ENCODE assay signal across 8 cellular contexts in genomic region chr2:3379647-3380534, GRCh38. TPM values are rescaled to one million over a fixed set of nuclear protein-coding genes. Genes with fewer than 3 reads are reported as not detected.
A peak's percentile ranks its signal among the peaks of the same experiment; 100 is the strongest.
DNase-seq lines count a peak whose midpoint lies in the region; ATAC-seq and TF ChIP-seq lines count a peak whose summit lies in the region.

TRAPPC12 (plus strand) TSS chr2:3379694; CDS start chr2:3387624, 7,930 bp downstream.

- no peaks in the 10 kb centered on the region for H3K9me3 Mint-ChIP-seq in activated T-helper 2 cell treated with anti-CD3 and anti-CD28 coated beads, Interferon-gamma antibody, Interleukin-2, Interleukin-4, amounts not matched to agents 10 μg/mL and 5 μg/mL and 100 μg/mL, durations not matched to agents 14 hours and 24 hours and 36 hours
- no peaks in the 10 kb centered on the region for H3K9me3 Mint-ChIP-seq in nephron
- no peaks in the 10 kb centered on the region for H3K9me3 Mint-ChIP-seq in stimulated activated naive CD8-positive, alpha-beta T cell treated with anti-CD3 and anti-CD28 coated beads, Interleukin-15, amount 100 ng/mL, for 72 hours

- peak within 1 kb of the TSS; percentile 97 for H3K4me3 ChIP-seq in DOHH2 (ENCODE audit: low read length)
- H3K4me3 ChIP-seq in fibroblast of pulmonary artery (replicated peaks; ENCODE audit: low read depth, low read length), result peak within 1 kb of the TSS; percentile 79

- peak; percentile 87 for DNase-seq in RWPE1 (ENCODE audit: low spot score)
- peak; percentile 91 for DNase-seq in activated T-helper 2 cell treated with anti-CD3 and anti-CD28 coated beads, Interferon-gamma antibody, Interleukin-2, Interleukin-4, amounts not matched to agents 10 μg/mL and 5 μg/mL and 100 μg/mL, durations not matched to agents 14 hours and 24 hours and 36 hours (ENCODE audit: low spot score)
- peak; percentile 82 for DNase-seq in fibroblast of pulmonary artery (ENCODE audit: low read depth)
- DNase-seq in stimulated activated naive CD8-positive, alpha-beta T cell treated with anti-CD3 and anti-CD28 coated beads, Interleukin-15, amount 100 ng/mL, for 72 hours, result peak; percentile 89 to 93

- ATAC-seq in GM21529 (IDR thresholded peaks at IDR 0.05; ENCODE audit: unreplicated experiment), result peak; percentile 75
- ATAC-seq in stimulated activated naive CD8-positive, alpha-beta T cell treated with anti-CD3 and anti-CD28 coated beads, Interleukin-15, amount 100 ng/mL, for 72 hours, result peak; percentile 82

- TF ChIP-seq CTCF in DOHH2 (IDR thresholded peaks at IDR 0.05; ENCODE audit: low read depth, low read length, poor library complexity, severe bottlenecking), result peak; percentile 69
- peak; percentile 35 for TF ChIP-seq CTCF in RWPE1 (conservative IDR thresholded peaks at IDR 0.05; ENCODE audit: low read depth)
- TF ChIP-seq CTCF in fibroblast of pulmonary artery (IDR thresholded peaks at IDR 0.05; ENCODE audit: low read length, missing control alignments), result peak; percentile 44
- TF ChIP-seq CTCF in nephron (IDR thresholded peaks at IDR 0.05; ENCODE audit: unreplicated experiment in 3 of 3), result peak; percentile 33 to 50 (median 36)

- CTCF ChIA-PET in RWPE1 (lab: Yijun Ruan, JAX), result interaction anchor here (0.6 to 0.7 kb wide), 3 partner anchors 59 to 1714 kb away, joined by 3 read pairs; no protein-coding TSS in a partner anchor

- H3K36me3 Mint-ChIP-seq in activated T-helper 2 cell treated with anti-CD3 and anti-CD28 coated beads, Interferon-gamma antibody, Interleukin-2, Interleukin-4, amounts not matched to agents 10 μg/mL and 5 μg/mL and 100 μg/mL, durations not matched to agents 14 hours and 24 hours and 36 hours (ENCODE audit: low read depth), result peaks cover 35% of the 10 kb centered on the region
- H3K36me3 Mint-ChIP-seq in nephron (ENCODE audit: low read depth), result peaks cover 29% of the 10 kb centered on the region

- intact Hi-C loops in activated T-helper 2 cell treated with anti-CD3 and anti-CD28 coated beads, Interferon-gamma antibody, Interleukin-2, Interleukin-4, amounts not matched to agents 10 μg/mL and 5 μg/mL and 100 μg/mL, durations not matched to agents 14 hours and 24 hours and 36 hours (cut with micrococcal nuclease), result loop anchor here (1.0 to 2.0 kb wide), 2 partner anchors 271 to 767 kb away; no protein-coding TSS in a partner anchor

- no peaks in the 10 kb centered on the region for H3F3A ChIP-seq in DOHH2 (ENCODE audit: control insufficient read depth, insufficient read depth)

- H3K79me2 ChIP-seq in DOHH2 (ENCODE audit: control insufficient read depth, low read length), result peaks cover 80% of the 10 kb centered on the region

- TF ChIP-seq EP300 in Ishikawa (IDR thresholded peaks at IDR 0.05; ENCODE audit: borderline replicate concordance), result no peak

- H3K27me3 Mint-ChIP-seq in activated T-helper 2 cell treated with anti-CD3 and anti-CD28 coated beads, Interferon-gamma antibody, Interleukin-2, Interleukin-4, amounts not matched to agents 10 μg/mL and 5 μg/mL and 100 μg/mL, durations not matched to agents 14 hours and 24 hours and 36 hours (ENCODE audit: low read depth), result no peaks in the 10 kb centered on the region
- H3K27me3 Mint-ChIP-seq in nephron (ENCODE audit: low read depth), result no peaks in the 10 kb centered on the region
- H3K27me3 Mint-ChIP-seq in stimulated activated naive CD8-positive, alpha-beta T cell treated with anti-CD3 and anti-CD28 coated beads, Interleukin-15, amount 100 ng/mL, for 72 hours, result no peaks in the 10 kb centered on the region

- TF ChIP-seq RAD21 in Ishikawa (IDR thresholded peaks at IDR 0.05; ENCODE audit: low read depth), result no peak

- peak within 1 kb of the TSS; percentile 97 for H3K4me3 Mint-ChIP-seq in activated T-helper 2 cell treated with anti-CD3 and anti-CD28 coated beads, Interferon-gamma antibody, Interleukin-2, Interleukin-4, amounts not matched to agents 10 μg/mL and 5 μg/mL and 100 μg/mL, durations not matched to agents 14 hours and 24 hours and 36 hours (ENCODE audit: low read depth)
- H3K4me3 Mint-ChIP-seq in nephron, result peak within 1 kb of the TSS; percentile 94 to 99 (median 94)
- H3K4me3 Mint-ChIP-seq in stimulated activated naive CD8-positive, alpha-beta T cell treated with anti-CD3 and anti-CD28 coated beads, Interleukin-15, amount 100 ng/mL, for 72 hours, result peak within 1 kb of the TSS; percentile 96 to 100

- H3K36me3 ChIP-seq in DOHH2 (ENCODE audit: control insufficient read depth, low read length), result peaks cover 30% of the 10 kb centered on the region

- H3K27ac ChIP-seq in DOHH2 (ENCODE audit: low read depth, low read length), result peak within 1 kb of the TSS; percentile 45
- peak within 1 kb of the TSS; percentile 85 for H3K27ac ChIP-seq in RWPE1

- no peaks in the 10 kb centered on the region for H3K27me3 ChIP-seq in DOHH2 (ENCODE audit: control insufficient read depth, low read length)

- peak within 1 kb of the TSS; percentile 97 for H3K27ac Mint-ChIP-seq in activated T-helper 2 cell treated with anti-CD3 and anti-CD28 coated beads, Interferon-gamma antibody, Interleukin-2, Interleukin-4, amounts not matched to agents 10 μg/mL and 5 μg/mL and 100 μg/mL, durations not matched to agents 14 hours and 24 hours and 36 hours
- H3K27ac Mint-ChIP-seq in nephron, result peak within 1 kb of the TSS; percentile 79 to 97 (median 89)
- peak within 1 kb of the TSS; percentile 97 for H3K27ac Mint-ChIP-seq in stimulated activated naive CD8-positive, alpha-beta T cell treated with anti-CD3 and anti-CD28 coated beads, Interleukin-15, amount 100 ng/mL, for 72 hours

- H3K9me3 ChIP-seq in DOHH2 (ENCODE audit: control insufficient read depth, insufficient read depth, low read length), result no peaks in the 10 kb centered on the region

- POLR2A ChIA-PET in RWPE1 (lab: Yijun Ruan, JAX; ENCODE audit: low non-redundant PET), result no interaction called here

- peaks cover 35% of the 10 kb centered on the region for H3K4me1 ChIP-seq in DOHH2 (ENCODE audit: control insufficient read depth, low read length)

- H4K20me1 ChIP-seq in DOHH2 (ENCODE audit: control insufficient read depth, insufficient read depth, low read depth, low read length), result peaks cover 4% of the 10 kb centered on the region; the same call in 1 of the 2 replicates

- H3K9me2 ChIP-seq in DOHH2 (replicated peaks; ENCODE audit: control insufficient read depth, low read length), result no peaks in the 10 kb centered on the region

- peak within 1 kb of the TSS; percentile 92 for H3K4me2 ChIP-seq in DOHH2 (ENCODE audit: low read length)

- H3K4me1 Mint-ChIP-seq in activated T-helper 2 cell treated with anti-CD3 and anti-CD28 coated beads, Interferon-gamma antibody, Interleukin-2, Interleukin-4, amounts not matched to agents 10 μg/mL and 5 μg/mL and 100 μg/mL, durations not matched to agents 14 hours and 24 hours and 36 hours (ENCODE audit: low read depth), result peaks cover 33% of the 10 kb centered on the region
- peaks cover 38% of the 10 kb centered on the region for H3K4me1 Mint-ChIP-seq in nephron
- H3K4me1 Mint-ChIP-seq in stimulated activated naive CD8-positive, alpha-beta T cell treated with anti-CD3 and anti-CD28 coated beads, Interleukin-15, amount 100 ng/mL, for 72 hours, result peaks cover 38% of the 10 kb centered on the region

TF ChIP-seq in Ishikawa, 13 proteins besides CTCF, POLR2A, EP300 and RAD21:
- peak; percentile 67 for TF ChIP-seq TCF12 (IDR thresholded peaks at IDR 0.05; ENCODE audit: low read depth)
- TF ChIP-seq, protein P1, sequence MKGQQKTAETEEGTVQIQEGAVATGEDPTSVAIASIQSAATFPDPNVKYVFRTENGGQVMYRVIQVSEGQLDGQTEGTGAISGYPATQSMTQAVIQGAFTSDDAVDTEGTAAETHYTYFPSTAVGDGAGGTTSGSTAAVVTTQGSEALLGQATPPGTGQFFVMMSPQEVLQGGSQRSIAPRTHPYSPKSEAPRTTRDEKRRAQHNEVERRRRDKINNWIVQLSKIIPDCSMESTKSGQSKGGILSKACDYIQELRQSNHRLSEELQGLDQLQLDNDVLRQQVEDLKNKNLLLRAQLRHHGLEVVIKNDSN (IDR thresholded peaks at IDR 0.05), result no peak
- TF ChIP-seq NFIC (IDR thresholded peaks at IDR 0.05), result no peak
- TF ChIP-seq FOXM1 (IDR thresholded peaks at IDR 0.05; ENCODE audit: borderline replicate concordance, low read depth), result no peak
- TF ChIP-seq CEBPB (IDR thresholded peaks at IDR 0.05), result no peak
- peak; percentile 85 for TF ChIP-seq TAF1 (IDR thresholded peaks at IDR 0.05; ENCODE audit: low read depth)
- no peak for TF ChIP-seq TEAD4 (IDR thresholded peaks at IDR 0.05)
- no peak for TF ChIP-seq REST (IDR thresholded peaks at IDR 0.05; ENCODE audit: low read depth)
- TF ChIP-seq YY1 (IDR thresholded peaks at IDR 0.05; ENCODE audit: low read depth), result no peak
- TF ChIP-seq, protein P2, sequence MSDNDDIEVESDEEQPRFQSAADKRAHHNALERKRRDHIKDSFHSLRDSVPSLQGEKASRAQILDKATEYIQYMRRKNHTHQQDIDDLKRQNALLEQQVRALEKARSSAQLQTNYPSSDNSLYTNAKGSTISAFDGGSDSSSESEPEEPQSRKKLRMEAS (IDR thresholded peaks at IDR 0.05), result peak; percentile 50; the same call in 1 of the 2 replicates
- peak; percentile 91; the same call in 1 of the 2 replicates for TF ChIP-seq ZBTB7A (IDR thresholded peaks at IDR 0.05; ENCODE audit: low read depth)
TF ChIP-seq in Ishikawa: peak in this region for 4.

RNA-seq across cellular contexts. Expression of gene TRAPPC12, which starts in this region (rescaled TPM):
- 84.6 and 87.1 TPM in 2 replicates for total RNA-seq in activated T-helper 2 cell treated with anti-CD3 and anti-CD28 coated beads, Interferon-gamma antibody, Interleukin-2, Interleukin-4, amounts not matched to agents 10 μg/mL and 5 μg/mL and 100 μg/mL, durations not matched to agents 14 hours and 24 hours and 36 hours

Comparison
In these comparisons a context has a peak if more than half of its experiments do, and no peak if none do; other contexts are left out.
1. Peak in every context shown above with its lines: DNase-seq, ATAC-seq, H3K4me3 ChIP-seq and H3K27ac ChIP-seq.